ENCODE assay signal across 12 cellular contexts in the genomic region with DNA sequence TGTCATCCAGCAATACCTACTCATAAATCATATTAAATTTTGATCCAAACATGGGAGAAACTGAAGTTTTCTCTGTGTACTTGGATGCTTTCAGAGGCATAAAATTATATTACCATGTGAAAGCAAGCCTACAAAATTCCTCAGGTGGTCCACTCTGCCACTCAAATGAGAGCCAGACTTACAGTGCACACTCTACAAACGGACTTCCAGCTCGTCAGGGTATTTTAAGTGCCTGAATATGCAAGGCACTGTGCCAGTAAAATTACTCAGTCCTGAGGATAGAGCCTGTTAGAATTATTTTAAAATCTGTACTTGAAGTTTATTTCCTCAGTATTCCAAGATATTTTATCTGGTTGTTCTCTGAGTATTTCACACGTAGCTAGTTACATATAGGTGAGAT. TPM values are rescaled to one million over a fixed set of nuclear protein-coding genes. Genes with fewer than 3 reads are reported as not detected.
DNase-seq lines count a peak whose midpoint lies in the region; ATAC-seq and TF ChIP-seq lines count a peak whose summit lies in the region.
"Had no signal": no experiment of that assay in that cellular context is flagged by ENCODE, and none has a peak within 500 bp of the region (broad histone marks: within the 10 kb centered on the region; RNA-seq: fewer than 3 reads in every experiment).

No MANE protein-coding gene starts in this region.

- peaks cover 3% of the 10 kb centered on the region; the same call in 1 of the 2 replicates for H3K36me3 ChIP-seq in GM23248 (ENCODE audit: low read depth)
- peaks cover 0 to 3% of the 10 kb centered on the region in 2 experiments for H3K36me3 ChIP-seq in SK-N-SH (replicated peaks in 1 of 2; ENCODE audit: control insufficient read depth in 1 of 2, insufficient read depth in 2 of 2, low read length in 1 of 2)
- H3K36me3 ChIP-seq in gastrocnemius medialis, result peaks cover 0 to 10% of the 10 kb centered on the region in 2 donors
- peaks cover 0 to 2% of the 10 kb centered on the region in 2 donors for H3K36me3 ChIP-seq in thyroid gland

- H3K9me2 ChIP-seq in GM23248 (ENCODE audit: insufficient read depth), result no peaks in the 10 kb centered on the region
- no peaks in the 10 kb centered on the region for H3K9me2 ChIP-seq in SK-N-SH

- H3F3A ChIP-seq in GM23248 (ENCODE audit: insufficient read depth) (peaks cover 76% of the 10 kb centered on the region), SK-N-SH (replicated peaks; ENCODE audit: insufficient read depth) (peaks cover 42% of the 10 kb centered on the region)

- no peaks in the 10 kb centered on the region for H3K27me3 ChIP-seq in GM23248 (replicated peaks; ENCODE audit: insufficient read depth)
- H3K27me3 ChIP-seq in SK-N-SH (ENCODE audit: insufficient read depth), result no peaks in the 10 kb centered on the region
- H3K27me3 ChIP-seq in gastrocnemius medialis, result no peaks in the 10 kb centered on the region
- H3K27me3 ChIP-seq in thyroid gland, result no peaks in the 10 kb centered on the region

- DNase-seq in GM23248 (peak; percentile 85), SK-N-SH (no peak), fibroblast of mammary gland (ENCODE audit: low read depth) (peak; percentile 75), gastrocnemius medialis (no peak), thyroid gland (no peak), anterior cingulate cortex (lab: John Stamatoyannopoulos, UW) (no peak)
- no peak for DNase-seq in stimulated activated CD8-positive, alpha-beta memory T cell treated with anti-CD3 and anti-CD28 coated beads, Interleukin-4, amount 100 ng/mL, for 48 hours
- DNase-seq: hippocampal formation, KBM-7, NCI-H1930 had no signal

- CTCF ChIA-PET in SK-N-SH (lab: Yijun Ruan, JAX), result interaction anchor here (0.7 to 8.6 kb wide), 6 partner anchors 8 to 599 kb away, joined by 3 to 162 read pairs (median 4); a partner anchor contains a TSS

- H3K9ac ChIP-seq in GM23248, result peak overlapping the region; percentile 24
- peak overlapping the region; percentile 8; the same call in 1 of the 2 replicates for H3K9ac ChIP-seq in SK-N-SH

- 7 to 8% methylated on average over 3 of the region's 3 CpGs for WGBS in GM23248 (ENCODE audit: low coverage in 1 of 2, low lambda C conversion rate in 2 of 2, missing lambda C conversion rate in 2 of 2), 2 experiments
- 29% methylated on average over 3 of the region's 3 CpGs for WGBS in SK-N-SH (ENCODE audit: low lambda C conversion rate)
- WGBS in thyroid gland, 2 donors, result 31 to 32% methylated on average over 3 of the region's 3 CpGs

- H3K4me1 ChIP-seq in GM23248 (ENCODE audit: insufficient read depth) (peaks cover 67% of the 10 kb centered on the region), SK-N-SH (ENCODE audit: control insufficient read depth in 1 of 2, insufficient read depth in 2 of 2, low read depth in 1 of 2, low read length in 1 of 2) (peaks cover 48% of the 10 kb centered on the region in 2 experiments), gastrocnemius medialis (peaks cover 60 to 65% of the 10 kb centered on the region in 2 donors), thyroid gland (peaks cover 36 to 41% of the 10 kb centered on the region in 2 donors)

- H3K4me2 ChIP-seq in GM23248 (ENCODE audit: unreplicated experiment) (peak overlapping the region; percentile 40), SK-N-SH (peak overlapping the region; percentile 28)

- peak overlapping the region; percentile 20 for H3K4me3 ChIP-seq in GM23248
- no peak overlapping the region for H3K4me3 ChIP-seq in SK-N-SH (ENCODE audit: low read depth in 2 of 2, low read length in 1 of 2)
- H3K4me3 ChIP-seq in fibroblast of mammary gland (ENCODE audit: control insufficient read depth, low read depth, low read length), result no peak overlapping the region
- H3K4me3 ChIP-seq in gastrocnemius medialis, result no peak overlapping the region
- no peak overlapping the region for H3K4me3 ChIP-seq in thyroid gland (replicated peaks in 1 of 3)
- H3K4me3 ChIP-seq: GM12878 had no signal

- H4K20me1 ChIP-seq in GM23248 (ENCODE audit: insufficient read depth) (no peaks in the 10 kb centered on the region), SK-N-SH (ENCODE audit: insufficient read depth) (0 out of 2 replicates have a peak, but pooled peaks cover 5% of the 10 kb centered on the region)

- H3K9me3 ChIP-seq in GM23248 (ENCODE audit: low read depth) (no peaks in the 10 kb centered on the region), SK-N-SH (no peaks in the 10 kb centered on the region), gastrocnemius medialis (no peaks in the 10 kb centered on the region), thyroid gland (no peaks in the 10 kb centered on the region)

- H3K79me2 ChIP-seq in GM23248 (ENCODE audit: insufficient read depth), result peaks cover 81% of the 10 kb centered on the region
- H3K79me2 ChIP-seq in SK-N-SH (ENCODE audit: insufficient read depth), result peaks cover 87% of the 10 kb centered on the region

- TF ChIP-seq RAD21 in SK-N-SH (IDR thresholded peaks at IDR 0.05; ENCODE audit: low read length), result no peak

- TF ChIP-seq CTCF in SK-N-SH (IDR thresholded peaks at IDR 0.05) (no peak), fibroblast of mammary gland (conservative IDR thresholded peaks at IDR 0.05; ENCODE audit: control insufficient read depth, insufficient read depth, low read depth, low read length) (no peak), gastrocnemius medialis (IDR thresholded peaks at IDR 0.05 in 4 of 5, conservative IDR thresholded peaks at IDR 0.05 in 1 of 5) (no peak), thyroid gland (IDR thresholded peaks at IDR 0.05) (no peak)

- in situ Hi-C loops in GM23248 (cut with MboI), result no loop called here
- in situ Hi-C loops in gastrocnemius medialis (cut with MboI; ENCODE audit: low sequenced_read_pairs in 4 of 4), result loop anchor here (5.0 to 25.0 kb wide), 5 partner anchors 63 to 455 kb away; a partner anchor contains a TSS

- intact Hi-C loops in gastrocnemius medialis (cut with DNase I; ENCODE audit: low total_unique reads), result no loop called here
- intact Hi-C loops in thyroid gland (cut with DNase I), result no loop called here

- ATAC-seq in gastrocnemius medialis, result peak in 1 of 2 donors; percentile 39
- ATAC-seq: GM12878, HCT116 had no signal

- H2AFZ ChIP-seq in GM23248 (no peak overlapping the region), SK-N-SH (ENCODE audit: low read depth) (no peak overlapping the region)

- no peak for TF ChIP-seq EP300 in SK-N-SH (IDR thresholded peaks at IDR 0.05; ENCODE audit: borderline replicate concordance in 1 of 2, low read depth in 1 of 2, low read length in 1 of 2)

- POLR2A ChIA-PET in SK-N-SH (lab: Yijun Ruan, JAX), result no interaction called here

- no peak for TF ChIP-seq POLR2A in gastrocnemius medialis (IDR thresholded peaks at IDR 0.05)
- TF ChIP-seq POLR2A in thyroid gland (IDR thresholded peaks at IDR 0.05), result no peak

- H3K27ac ChIP-seq in GM23248, result peak overlapping the region; percentile 64
- H3K27ac ChIP-seq in SK-N-SH (ENCODE audit: low read depth in 2 of 2, low read length in 1 of 2), result peak overlapping the region; percentile 64 to 65
- H3K27ac ChIP-seq in gastrocnemius medialis, result peak overlapping the region in 3 of 4 donors; percentile 32 to 72 (median 35)
- H3K27ac ChIP-seq in thyroid gland, result no peak overlapping the region

TF ChIP-seq in SK-N-SH, 30 proteins besides CTCF, POLR2A, EP300 and RAD21:
- TF ChIP-seq RCOR1 (IDR thresholded peaks at IDR 0.05; ENCODE audit: low read length) (no peak), TCF12 (IDR thresholded peaks at IDR 0.05) (0 out of 2 replicates have a peak, but pooled peaks have one; percentile 7)
- TF ChIP-seq, protein P1, sequence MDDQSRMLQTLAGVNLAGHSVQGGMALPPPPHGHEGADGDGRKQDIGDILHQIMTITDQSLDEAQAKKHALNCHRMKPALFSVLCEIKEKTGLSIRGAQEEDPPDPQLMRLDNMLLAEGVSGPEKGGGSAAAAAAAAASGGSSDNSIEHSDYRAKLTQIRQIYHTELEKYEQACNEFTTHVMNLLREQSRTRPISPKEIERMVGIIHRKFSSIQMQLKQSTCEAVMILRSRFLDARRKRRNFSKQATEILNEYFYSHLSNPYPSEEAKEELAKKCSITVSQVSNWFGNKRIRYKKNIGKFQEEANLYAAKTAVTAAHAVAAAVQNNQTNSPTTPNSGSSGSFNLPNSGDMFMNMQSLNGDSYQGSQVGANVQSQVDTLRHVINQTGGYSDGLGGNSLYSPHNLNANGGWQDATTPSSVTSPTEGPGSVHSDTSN (IDR thresholded peaks at IDR 0.05), result peak; percentile 55

RNA-seq across cellular contexts. Expression of a gene that starts 54.5 kb away (rescaled TPM):
- 12.6 and 16.7 TPM in 2 replicates for total RNA-seq in GM23248 (2014; rRNA removed; shearing (Covaris generic))
- polyA plus RNA-seq in GM23248 (2016; fragmentation: Nextera tagmentation; extraction: Ambion mirVana) (7.4 and 7.8 TPM in 2 replicates), SK-N-SH (2012; rRNA removed) (5.6 and 6.7 TPM in 2 replicates)
- polyA plus RNA-seq in SK-N-SH (2012; cell fraction: cytosol; rRNA removed), result 6.1 and 6.6 TPM in 2 replicates
- 4.4 and 10.1 TPM in 2 replicates for polyA plus RNA-seq in SK-N-SH (2012; cell fraction: nucleus; rRNA removed)
- total RNA-seq in gastrocnemius medialis (10 to 100 TPM in 1 of 4 donors, 1 to 10 TPM in 3; 5.7 to 12.2 (median 7.0) TPM), thyroid gland (10 to 100 TPM in 3 of 4 donors, 1 to 10 TPM in 1; 10.0 to 14.7 (median 11.4) TPM)

RNA-seq across cellular contexts. Expression of a gene that starts 58.7 kb away (rescaled TPM):
- 87.4 and 90.5 TPM in 2 replicates for total RNA-seq in GM23248 (2014; rRNA removed; shearing (Covaris generic))
- polyA plus RNA-seq in GM23248 (2016; fragmentation: Nextera tagmentation; extraction: Ambion mirVana) (31.9 and 32.7 TPM in 2 replicates), SK-N-SH (2012; rRNA removed) (13.8 and 14.3 TPM in 2 replicates)
- 6.6 and 11.7 TPM in 2 replicates for polyA plus RNA-seq in SK-N-SH (2012; cell fraction: cytosol; rRNA removed)
- polyA plus RNA-seq in SK-N-SH (2012; cell fraction: nucleus; rRNA removed), result 24.3 and 32.0 TPM in 2 replicates
- total RNA-seq in gastrocnemius medialis (1 to 10 TPM in 3 of 4 donors, under 1 TPM in 1; 0.90 to 7.3 (median 2.6) TPM), thyroid gland (1 to 10 TPM; 4.2 to 8.2 (median 7.1) TPM)

Comparison
In these comparisons a context has a peak if more than half of its experiments do, and no peak if none do; other contexts are left out.
1. DNase-seq: peak in GM23248 (single experiment) and fibroblast of mammary gland (single experiment); none in SK-N-SH (single experiment), gastrocnemius medialis (0 of 2), stimulated activated CD8-positive, alpha-beta memory T cell treated with anti-CD3 and anti-CD28 coated beads, Interleukin-4, amount 100 ng/mL, for 48 hours (single experiment), thyroid gland (0 of 2) and anterior cingulate cortex (0 of 58).
2. H3K27ac ChIP-seq: peak in GM23248 (single experiment), SK-N-SH (2 of 2) and gastrocnemius medialis (3 of 4); none in thyroid gland (0 of 3).